In the genomic region with DNA sequence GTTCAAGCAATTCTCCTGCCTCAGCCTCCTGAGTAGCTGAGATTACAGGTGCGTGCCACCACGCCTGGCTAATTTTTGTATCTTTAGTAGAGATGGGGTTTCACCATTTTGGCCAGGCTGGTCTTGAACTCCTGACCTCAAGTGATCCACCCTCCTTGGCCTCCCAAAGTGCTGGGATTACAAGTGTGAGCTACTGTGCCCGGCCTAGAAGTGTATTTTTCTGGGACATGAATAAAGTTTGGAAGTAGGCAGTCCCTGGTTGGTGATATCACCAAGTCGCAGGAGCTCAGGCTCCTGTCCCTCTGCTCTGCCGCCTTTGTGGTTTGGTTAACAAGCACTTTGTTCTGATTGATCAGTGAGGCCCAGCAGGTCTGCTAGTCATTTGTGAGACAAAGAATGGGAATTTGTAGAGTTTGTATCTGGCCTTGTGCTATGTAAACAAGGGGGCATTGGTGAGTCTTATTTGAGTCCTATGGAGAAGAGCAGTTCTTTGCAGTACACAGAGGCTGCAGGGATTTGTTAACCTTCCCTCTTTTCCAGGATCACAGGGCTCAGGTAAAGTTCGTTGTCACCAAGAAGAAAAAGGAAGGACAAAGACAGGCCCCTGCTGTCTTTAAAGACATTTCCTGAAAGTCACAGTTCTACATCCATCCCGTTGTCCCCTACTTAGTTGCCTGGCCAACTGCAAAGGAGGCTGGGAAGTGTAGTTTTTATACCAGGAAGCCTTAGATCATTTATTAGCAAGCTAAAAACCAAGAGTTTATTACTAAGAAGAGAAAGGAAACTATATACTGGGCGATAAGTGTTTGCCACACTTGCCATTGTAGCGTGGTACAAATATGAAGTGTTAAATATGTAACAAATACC, we compare ENCODE assay signal across 27 cellular contexts. TPM values are rescaled to one million over a fixed set of nuclear protein-coding genes. Genes with fewer than 3 reads are reported as not detected.
DNase-seq lines count a peak whose midpoint lies in the region; ATAC-seq and TF ChIP-seq lines count a peak whose summit lies in the region.
"Had no signal": no experiment of that assay in that cellular context is flagged by ENCODE, and none has a peak within 500 bp of the region (broad histone marks: within the 10 kb centered on the region; RNA-seq: fewer than 3 reads in every experiment).

No MANE protein-coding gene starts in this region.

- CTCF ChIA-PET in activated CD8-positive, alpha-beta T cell treated with anti-CD3 and anti-CD28 coated beads, Interleukin-2, amount 10 ng/mL, durations not matched to agents 7 days and 5 days (lab: Charles Lee): interaction anchor here (1.9 kb wide), 1 partner anchor 13 kb away, joined by 8 read pairs; no protein-coding TSS in a partner anchor
- CTCF ChIA-PET in activated CD8-positive, alpha-beta T cell treated with anti-CD3 and anti-CD28 coated beads for 36 hours (lab: Charles Lee): interaction anchor here (1.1 to 1.3 kb wide), 2 partner anchors 13 to 15 kb away, joined by 4 to 5 read pairs; no protein-coding TSS in a partner anchor

- peaks cover 41% of the 10 kb centered on the region for H3K36me3 Mint-ChIP-seq in activated CD8-positive, alpha-beta T cell treated with anti-CD3 and anti-CD28 coated beads, Interleukin-2, amount 10 ng/mL, durations not matched to agents 7 days and 5 days (ENCODE audit: low read depth)
- H3K36me3 Mint-ChIP-seq in activated CD8-positive, alpha-beta T cell treated with anti-CD3 and anti-CD28 coated beads for 36 hours (ENCODE audit: low read depth): peaks cover 53% of the 10 kb centered on the region
- H3K36me3 Mint-ChIP-seq in stimulated activated effector memory CD8-positive, alpha-beta T cell treated with anti-CD3 and anti-CD28 coated beads, Interleukin-12 subunit alpha, Interleukin-12 subunit beta, amount 100 ng/mL, for 72 hours: peaks cover 70% of the 10 kb centered on the region

- peaks cover 33% of the 10 kb centered on the region for H3K4me1 ChIP-seq in iPS-20b (ENCODE audit: insufficient read depth, low read length)

- no peak for DNase-seq in activated CD8-positive, alpha-beta T cell treated with anti-CD3 and anti-CD28 coated beads, Interleukin-2, amount 10 ng/mL, durations not matched to agents 7 days and 5 days
- DNase-seq in activated CD8-positive, alpha-beta T cell treated with anti-CD3 and anti-CD28 coated beads for 36 hours: no peak
- no peak for DNase-seq in stimulated activated effector memory CD8-positive, alpha-beta T cell treated with anti-CD3 and anti-CD28 coated beads, Interleukin-12 subunit alpha, Interleukin-12 subunit beta, amount 100 ng/mL, for 72 hours (ENCODE audit: low spot score in 2 of 2)
- DNase-seq in NCI-H2107 (lab: John Stamatoyannopoulos, UW): no peak
- DNase-seq in NCI-H345 treated with DMSO at 0.1 percent for 48 hours (lab: John Stamatoyannopoulos, UW; ENCODE audit: unreplicated experiment): no peak
- DNase-seq in Right ventricle myocardium inferior (ENCODE audit: missing footprints): no peak
- DNase-seq: activated CD4-positive, alpha-beta T cell treated with anti-CD3 and anti-CD28 coated beads for 48 hours; activated CD8-positive, alpha-beta memory T cell treated with anti-CD3 and anti-CD28 coated beads, Interleukin-2, amount 10 ng/mL, durations not matched to agents 7 days and 5 days; Caco-2; cerebellar nuclear complex; erythroblast; foreskin fibroblast; kidney glomerular epithelial cell; mammary epithelial cell; NCI-H1092; NCI-H2029 treated with DMSO at 0.1 percent for 48 hours; NCI-H446; occipital lobe; spleen; stimulated activated CD4-positive, alpha-beta T cell treated with anti-CD3 and anti-CD28 coated beads, Interleukin-4, amount 100 ng/mL, for 24 hours; stimulated activated naive CD8-positive, alpha-beta T cell treated with anti-CD3 and anti-CD28 coated beads, Interleukin-15, Interleukin-2, amounts not matched to agents 100 U/mL and 50 U/mL, for 24 hours; thyroid gland had no signal

- H3K27ac Mint-ChIP-seq in activated CD8-positive, alpha-beta T cell treated with anti-CD3 and anti-CD28 coated beads, Interleukin-2, amount 10 ng/mL, durations not matched to agents 7 days and 5 days: peak overlapping the region; percentile 5
- H3K27ac Mint-ChIP-seq in activated CD8-positive, alpha-beta T cell treated with anti-CD3 and anti-CD28 coated beads for 36 hours: no peak overlapping the region
- H3K27ac Mint-ChIP-seq in stimulated activated effector memory CD8-positive, alpha-beta T cell treated with anti-CD3 and anti-CD28 coated beads, Interleukin-12 subunit alpha, Interleukin-12 subunit beta, amount 100 ng/mL, for 72 hours: peak overlapping the region; percentile 37
- H3K27ac Mint-ChIP-seq: activated CD8-positive, alpha-beta memory T cell treated with anti-CD3 and anti-CD28 coated beads, Interleukin-2, amount 10 ng/mL, durations not matched to agents 7 days and 5 days; activated T-helper 1 cell treated with anti-CD3 and anti-CD28 coated beads, Interleukin-12 subunit alpha, Interleukin-12 subunit beta, Interleukin-2, Interleukin-4 antibody, amounts not matched to agents 30 ng/mL and 10 ng/mL and 1 ng/mL, durations not matched to agents 14 hours and 24 hours and 36 hours had no signal

- peak overlapping the region; percentile 61; the same call in 1 of the 2 replicates for H3K4me3 ChIP-seq in iPS-20b (ENCODE audit: low read length)
- H3K4me3 ChIP-seq: SJSA1, spleen, thyroid gland had no signal

- peaks cover 48% of the 10 kb centered on the region for H3K36me3 ChIP-seq in iPS-20b (ENCODE audit: insufficient read depth, low read depth, low read length)
- H3K36me3 ChIP-seq: thyroid gland had no signal

- peaks cover 15% of the 10 kb centered on the region for H3K4me1 Mint-ChIP-seq in activated CD8-positive, alpha-beta T cell treated with anti-CD3 and anti-CD28 coated beads, Interleukin-2, amount 10 ng/mL, durations not matched to agents 7 days and 5 days (ENCODE audit: low read depth)
- peaks cover 5% of the 10 kb centered on the region for H3K4me1 Mint-ChIP-seq in activated CD8-positive, alpha-beta T cell treated with anti-CD3 and anti-CD28 coated beads for 36 hours (ENCODE audit: low read depth)
- peaks cover 8% of the 10 kb centered on the region for H3K4me1 Mint-ChIP-seq in stimulated activated effector memory CD8-positive, alpha-beta T cell treated with anti-CD3 and anti-CD28 coated beads, Interleukin-12 subunit alpha, Interleukin-12 subunit beta, amount 100 ng/mL, for 72 hours

- H3K27ac ChIP-seq in VCaP (peak overlapping the region; percentile 7; the same call in 1 of the 2 replicates), iPS-20b (ENCODE audit: low read length) (peak overlapping the region; percentile 45)
- H3K27ac ChIP-seq: SJSA1 had no signal

- H3K4me3 Mint-ChIP-seq in activated CD8-positive, alpha-beta T cell treated with anti-CD3 and anti-CD28 coated beads, Interleukin-2, amount 10 ng/mL, durations not matched to agents 7 days and 5 days: no peak overlapping the region
- H3K4me3 Mint-ChIP-seq in activated CD8-positive, alpha-beta T cell treated with anti-CD3 and anti-CD28 coated beads for 36 hours: no peak overlapping the region
- no peak overlapping the region for H3K4me3 Mint-ChIP-seq in stimulated activated effector memory CD8-positive, alpha-beta T cell treated with anti-CD3 and anti-CD28 coated beads, Interleukin-12 subunit alpha, Interleukin-12 subunit beta, amount 100 ng/mL, for 72 hours
- H3K4me3 Mint-ChIP-seq: activated CD8-positive, alpha-beta memory T cell treated with anti-CD3 and anti-CD28 coated beads, Interleukin-2, amount 10 ng/mL, durations not matched to agents 7 days and 5 days; activated T-helper 1 cell treated with anti-CD3 and anti-CD28 coated beads, Interleukin-12 subunit alpha, Interleukin-12 subunit beta, Interleukin-2, Interleukin-4 antibody, amounts not matched to agents 30 ng/mL and 10 ng/mL and 1 ng/mL, durations not matched to agents 14 hours and 24 hours and 36 hours had no signal

- intact Hi-C loops in activated CD8-positive, alpha-beta T cell treated with anti-CD3 and anti-CD28 coated beads for 36 hours (cut with micrococcal nuclease): no loop called here
- intact Hi-C loops in Right ventricle myocardium inferior (cut with DNase I): no loop called here

- TF ChIP-seq CTCF in activated CD8-positive, alpha-beta T cell treated with anti-CD3 and anti-CD28 coated beads for 36 hours (IDR thresholded peaks at IDR 0.05): no peak
- TF ChIP-seq CTCF in VCaP (conservative IDR thresholded peaks at IDR 0.05): no peak

- H3K27me3 ChIP-seq in iPS-20b (ENCODE audit: insufficient read depth, low read length): no peaks in the 10 kb centered on the region
- H3K27me3 ChIP-seq: SJSA1, spleen, thyroid gland had no signal

- no peak for ATAC-seq in activated CD8-positive, alpha-beta T cell treated with anti-CD3 and anti-CD28 coated beads, Interleukin-2, amount 10 ng/mL, durations not matched to agents 7 days and 5 days
- ATAC-seq in activated CD8-positive, alpha-beta T cell treated with anti-CD3 and anti-CD28 coated beads for 36 hours: no peak
- no peak for ATAC-seq in stimulated activated effector memory CD8-positive, alpha-beta T cell treated with anti-CD3 and anti-CD28 coated beads, Interleukin-12 subunit alpha, Interleukin-12 subunit beta, amount 100 ng/mL, for 72 hours
- ATAC-seq in Right ventricle myocardium inferior: no peak
- ATAC-seq: activated CD8-positive, alpha-beta memory T cell treated with anti-CD3 and anti-CD28 coated beads, Interleukin-2, amount 10 ng/mL, durations not matched to agents 7 days and 5 days; activated naive CD4-positive, alpha-beta T cell treated with anti-CD3 and anti-CD28 coated beads, Interleukin-2, amount 50 U/mL, for 72 hours; stimulated activated naive CD8-positive, alpha-beta T cell treated with anti-CD3 and anti-CD28 coated beads, Interleukin-15, Interleukin-2, amounts not matched to agents 100 U/mL and 50 U/mL, for 24 hours had no signal

- H3K9me3 Mint-ChIP-seq in activated CD8-positive, alpha-beta T cell treated with anti-CD3 and anti-CD28 coated beads, Interleukin-2, amount 10 ng/mL, durations not matched to agents 7 days and 5 days (ENCODE audit: insufficient read depth): no peaks in the 10 kb centered on the region
- no peaks in the 10 kb centered on the region for H3K9me3 Mint-ChIP-seq in activated CD8-positive, alpha-beta T cell treated with anti-CD3 and anti-CD28 coated beads for 36 hours
- H3K9me3 Mint-ChIP-seq in stimulated activated effector memory CD8-positive, alpha-beta T cell treated with anti-CD3 and anti-CD28 coated beads, Interleukin-12 subunit alpha, Interleukin-12 subunit beta, amount 100 ng/mL, for 72 hours: no peaks in the 10 kb centered on the region
- H3K9me3 Mint-ChIP-seq: activated naive CD4-positive, alpha-beta T cell treated with anti-CD3 and anti-CD28 coated beads, Interleukin-2, amount 50 U/mL, for 72 hours; activated T-helper 1 cell treated with anti-CD3 and anti-CD28 coated beads, Interleukin-12 subunit alpha, Interleukin-12 subunit beta, Interleukin-2, Interleukin-4 antibody, amounts not matched to agents 30 ng/mL and 10 ng/mL and 1 ng/mL, durations not matched to agents 14 hours and 24 hours and 36 hours had no signal

- POLR2A ChIA-PET in activated CD8-positive, alpha-beta T cell treated with anti-CD3 and anti-CD28 coated beads, Interleukin-2, amount 10 ng/mL, durations not matched to agents 7 days and 5 days (lab: Charles Lee): no interaction called here
- POLR2A ChIA-PET in activated CD8-positive, alpha-beta T cell treated with anti-CD3 and anti-CD28 coated beads for 36 hours (lab: Charles Lee): interaction anchor here (0.8 kb wide), 1 partner anchor 9 kb away, joined by 3 read pairs; no protein-coding TSS in a partner anchor

- H3K27me3 Mint-ChIP-seq in activated CD8-positive, alpha-beta T cell treated with anti-CD3 and anti-CD28 coated beads, Interleukin-2, amount 10 ng/mL, durations not matched to agents 7 days and 5 days (ENCODE audit: low read depth): no peaks in the 10 kb centered on the region
- H3K27me3 Mint-ChIP-seq in activated CD8-positive, alpha-beta T cell treated with anti-CD3 and anti-CD28 coated beads for 36 hours: no peaks in the 10 kb centered on the region
- H3K27me3 Mint-ChIP-seq: activated CD8-positive, alpha-beta memory T cell treated with anti-CD3 and anti-CD28 coated beads, Interleukin-2, amount 10 ng/mL, durations not matched to agents 7 days and 5 days had no signal

- H3K9ac ChIP-seq in iPS-20b (ENCODE audit: low read depth, low read length): peak overlapping the region; percentile 64; the same call in 1 of the 2 replicates

- no peaks in the 10 kb centered on the region for H3K9me3 ChIP-seq in iPS-20b (ENCODE audit: insufficient read depth, low read depth, low read length)
- H3K9me3 ChIP-seq: Caco-2, SJSA1, spleen, thyroid gland had no signal

RNA-seq across cellular contexts. Expression of a gene that starts 13.1 kb away (rescaled TPM):
- 10 to 100 TPM; 59.7 to 62.3 TPM for total RNA-seq in activated CD8-positive, alpha-beta T cell treated with anti-CD3 and anti-CD28 coated beads, Interleukin-2, amount 10 ng/mL, durations not matched to agents 7 days and 5 days
- 100 to 1,000 TPM; 155 to 158 TPM for total RNA-seq in activated CD8-positive, alpha-beta T cell treated with anti-CD3 and anti-CD28 coated beads for 36 hours
- total RNA-seq in Right ventricle myocardium inferior: 3.4 TPM

Comparison
In these comparisons a context has a peak if more than half of its experiments do, and no peak if none do; other contexts are left out.
1. RNA of a gene that starts 13.1 kb away (total RNA-seq): 155 to 158 TPM in activated CD8-positive, alpha-beta T cell treated with anti-CD3 and anti-CD28 coated beads for 36 hours and 59.7 to 62.3 TPM in activated CD8-positive, alpha-beta T cell treated with anti-CD3 and anti-CD28 coated beads, Interleukin-2, amount 10 ng/mL, durations not matched to agents 7 days and 5 days; 3.4 TPM in Right ventricle myocardium inferior (single experiment); every median in the first group is over 10 times any median in the second.